ENCODE assay signal across 23 cellular contexts in genomic region chr22:21855715-21856114, GRCh38. TPM values are rescaled to one million over a fixed set of nuclear protein-coding genes. Genes with fewer than 3 reads are reported as not detected.
DNase-seq lines count a peak whose midpoint lies in the region; ATAC-seq and TF ChIP-seq lines count a peak whose summit lies in the region.
"Had no signal": no experiment of that assay in that cellular context is flagged by ENCODE, and none has a peak within 500 bp of the region (broad histone marks: within the 10 kb centered on the region; RNA-seq: fewer than 3 reads in every experiment).

No MANE protein-coding gene starts in this region.

- no peak overlapping the region for H3K27ac ChIP-seq in endodermal cell (ENCODE audit: low read depth, low read length)
- H3K27ac ChIP-seq: colonic mucosa had no signal

- no peaks in the 10 kb centered on the region for H3K9me3 Mint-ChIP-seq in WTC11
- H3K9me3 Mint-ChIP-seq in natural killer cell treated with Interleukin-12 subunit alpha and Interleukin-12 subunit beta and Interleukin-15 and Interleukin-18, amount 100 ng/mL, for 72 hours, result no peaks in the 10 kb centered on the region
- H3K9me3 Mint-ChIP-seq in endodermal cell, result no peaks in the 10 kb centered on the region
- H3K9me3 Mint-ChIP-seq: neural crest cell; stimulated activated effector memory CD8-positive, alpha-beta T cell treated with anti-CD3 and anti-CD28 coated beads, Interleukin-12 subunit alpha, Interleukin-12 subunit beta, amount 100 ng/mL, for 72 hours had no signal

- no peaks in the 10 kb centered on the region for H3K9me3 ChIP-seq in endodermal cell (ENCODE audit: control insufficient read depth, low read length)
- H3K9me3 ChIP-seq: colonic mucosa, tibial artery had no signal

- no peak overlapping the region for H3K9ac ChIP-seq in endodermal cell (ENCODE audit: extremely low read depth, low read length, poor library complexity, severe bottlenecking)

- ATAC-seq in WTC11 (no peak), GM21390 (IDR thresholded peaks at IDR 0.05; ENCODE audit: unreplicated experiment) (no peak)
- ATAC-seq in natural killer cell treated with Interleukin-12 subunit alpha and Interleukin-12 subunit beta and Interleukin-15 and Interleukin-18, amount 100 ng/mL, for 72 hours, result no peak
- ATAC-seq: SK-N-SH treated with all-trans-retinoic acid at 6 μM for 48 hours; stimulated activated effector memory CD8-positive, alpha-beta T cell treated with anti-CD3 and anti-CD28 coated beads, Interleukin-12 subunit alpha, Interleukin-12 subunit beta, amount 100 ng/mL, for 72 hours had no signal

- peaks cover 14% of the 10 kb centered on the region for H3K36me3 ChIP-seq in endodermal cell (ENCODE audit: control insufficient read depth, insufficient read depth, low read length)
- H3K36me3 ChIP-seq: colonic mucosa had no signal

- H3K36me3 Mint-ChIP-seq in WTC11, result peaks cover 7% of the 10 kb centered on the region; the same call in 1 of the 2 replicates
- no peaks in the 10 kb centered on the region for H3K36me3 Mint-ChIP-seq in natural killer cell treated with Interleukin-12 subunit alpha and Interleukin-12 subunit beta and Interleukin-15 and Interleukin-18, amount 100 ng/mL, for 72 hours
- peaks cover 25% of the 10 kb centered on the region for H3K36me3 Mint-ChIP-seq in endodermal cell (ENCODE audit: low read depth)

- H3K27me3 Mint-ChIP-seq in WTC11 (ENCODE audit: low read depth), result no peaks in the 10 kb centered on the region
- H3K27me3 Mint-ChIP-seq in natural killer cell treated with Interleukin-12 subunit alpha and Interleukin-12 subunit beta and Interleukin-15 and Interleukin-18, amount 100 ng/mL, for 72 hours, result no peaks in the 10 kb centered on the region
- no peaks in the 10 kb centered on the region for H3K27me3 Mint-ChIP-seq in endodermal cell (ENCODE audit: insufficient read depth)

- CTCF ChIA-PET in WTC11 (lab: Charles Lee), result interaction anchor here (0.7 to 1.2 kb wide), 3 partner anchors 61 to 97 kb away, joined by 3 read pairs; partner anchors contain the start of gene PPM1F

- 77 to 92% methylated on average over 4 to 5 of the region's 5 CpGs for WGBS in endodermal cell (ENCODE audit: insufficient coverage in 1 of 2, insufficient read length in 1 of 2), 2 experiments

- peaks cover 33% of the 10 kb centered on the region for H3K4me1 Mint-ChIP-seq in WTC11
- H3K4me1 Mint-ChIP-seq in natural killer cell treated with Interleukin-12 subunit alpha and Interleukin-12 subunit beta and Interleukin-15 and Interleukin-18, amount 100 ng/mL, for 72 hours (ENCODE audit: low read depth in 2 of 2), result peaks cover 71 to 75% of the 10 kb centered on the region in 2 donors
- peaks cover 35% of the 10 kb centered on the region for H3K4me1 Mint-ChIP-seq in endodermal cell

- POLR2A ChIA-PET in WTC11 (lab: Charles Lee), result interaction anchor here (0.6 kb wide), 1 partner anchor 386 kb away, joined by 5 read pairs; no protein-coding TSS in a partner anchor

- H3K27ac Mint-ChIP-seq in WTC11 (peak overlapping the region; percentile 52), endodermal cell (no peak overlapping the region)
- H3K27ac Mint-ChIP-seq in natural killer cell treated with Interleukin-12 subunit alpha and Interleukin-12 subunit beta and Interleukin-15 and Interleukin-18, amount 100 ng/mL, for 72 hours, result peak overlapping the region; percentile 11 to 79
- H3K27ac Mint-ChIP-seq: stimulated activated effector memory CD8-positive, alpha-beta T cell treated with anti-CD3 and anti-CD28 coated beads, Interleukin-12 subunit alpha, Interleukin-12 subunit beta, amount 100 ng/mL, for 72 hours had no signal

- DNase-seq in NOMO-1 (lab: John Stamatoyannopoulos, UW; ENCODE audit: unreplicated experiment in 2 of 2) (peak; percentile 45 to 58), NOMO-1 treated with dmso at 0.1 percent for 144 hours (lab: John Stamatoyannopoulos, UW; ENCODE audit: unreplicated experiment) (no peak), Kasumi-1 (lab: John Stamatoyannopoulos, UW) (peak; percentile 56 to 60), WTC11 (ENCODE audit: low spot score) (no peak), endodermal cell (no peak), SW480 (ENCODE audit: low spot score) (no peak)
- DNase-seq in natural killer cell treated with Interleukin-12 subunit alpha and Interleukin-12 subunit beta and Interleukin-15 and Interleukin-18, amount 100 ng/mL, for 72 hours (ENCODE audit: low spot score), result no peak
- DNase-seq: 8988T; activated CD4-positive, alpha-beta T cell treated with anti-CD3 and anti-CD28 coated beads for 4 hours; activated naive CD4-positive, alpha-beta T cell treated with Interleukin-2 at 50 U/mL for 16 hours; activated T-cell treated with anti-CD3 and anti-CD28 coated beads for 4 hours; C1 segment of cervical spinal cord; colonic mucosa; islet precursor cell; mesenchymal stem cell; NCI-H2029 treated with DMSO at 0.1 percent for 48 hours; NCI-H510A treated with DMSO at 0.1 percent for 48 hours; stimulated activated CD4-positive, alpha-beta T cell treated with anti-CD3 and anti-CD28 coated beads, Interleukin-15, amount 100 ng/mL, for 24 hours; tibial artery had no signal

- H3K4me3 Mint-ChIP-seq in WTC11 (no peak overlapping the region), endodermal cell (no peak overlapping the region)
- H3K4me3 Mint-ChIP-seq in natural killer cell treated with Interleukin-12 subunit alpha and Interleukin-12 subunit beta and Interleukin-15 and Interleukin-18, amount 100 ng/mL, for 72 hours, result peak overlapping the region; percentile 30
- H3K4me3 Mint-ChIP-seq: neural crest cell; stimulated activated effector memory CD8-positive, alpha-beta T cell treated with anti-CD3 and anti-CD28 coated beads, Interleukin-12 subunit alpha, Interleukin-12 subunit beta, amount 100 ng/mL, for 72 hours had no signal

- no peaks in the 10 kb centered on the region for H3K27me3 ChIP-seq in endodermal cell (ENCODE audit: control insufficient read depth, insufficient read depth, low read length, poor library complexity, severe bottlenecking)
- H3K27me3 ChIP-seq: colonic mucosa, tibial artery had no signal

- TF ChIP-seq CTCF in WTC11 (IDR thresholded peaks at IDR 0.05) (no peak), endodermal cell (conservative IDR thresholded peaks at IDR 0.05) (no peak)

- H3K4me3 ChIP-seq in endodermal cell (ENCODE audit: low read length), result no peak overlapping the region
- H3K4me3 ChIP-seq: colonic mucosa, tibial artery had no signal

- H3K4me1 ChIP-seq in endodermal cell (ENCODE audit: control insufficient read depth, insufficient read depth, low read length), result peaks cover 4% of the 10 kb centered on the region

TF ChIP-seq in WTC11, 78 proteins besides CTCF, POLR2A, EP300 and RAD21:
- TF ChIP-seq ZNF263 (CRISPR knock-in tag; IDR thresholded peaks at IDR 0.05; ENCODE audit: low read depth) (no peak), JUN (CRISPR knock-in tag; IDR thresholded peaks at IDR 0.05) (no peak), IRF1 (CRISPR knock-in tag; IDR thresholded peaks at IDR 0.05) (no peak), PREB (CRISPR knock-in tag; IDR thresholded peaks at IDR 0.05; ENCODE audit: borderline replicate concordance) (no peak), CBFB (CRISPR knock-in tag; IDR thresholded peaks at IDR 0.05; ENCODE audit: low read depth) (no peak)
TF ChIP-seq in WTC11: peak in this region for 0.

RNA-seq across cellular contexts. Expression of gene MAPK1, which starts 11.7 kb away (rescaled TPM):
- 87.4 to 95.9 TPM (median 91.9 TPM) in 3 replicates for total RNA-seq in WTC11 (2021)
- total RNA-seq in natural killer cell treated with Interleukin-12 subunit alpha and Interleukin-12 subunit beta and Interleukin-15 and Interleukin-18, amount 100 ng/mL, for 72 hours, result 100 to 1,000 TPM; 168 to 176 TPM
- 10 to 100 TPM; 76.8 to 78.6 TPM for total RNA-seq in endodermal cell
- 91.0 TPM for polyA plus RNA-seq in endodermal cell (2013, experiment 1 of 2)
- polyA plus RNA-seq in endodermal cell (2013, experiment 2 of 2), result 84.0 TPM

Comparison
In these comparisons a context has a peak if more than half of its experiments do, and no peak if none do; other contexts are left out.
1. DNase-seq: peak in NOMO-1 (2 of 2) and Kasumi-1 (2 of 2); none in NOMO-1 treated with dmso at 0.1 percent for 144 hours (single experiment), WTC11 (single experiment), natural killer cell treated with Interleukin-12 subunit alpha and Interleukin-12 subunit beta and Interleukin-15 and Interleukin-18, amount 100 ng/mL, for 72 hours (single experiment), endodermal cell (single experiment) and SW480 (single experiment).